36 cellular contexts compared by ENCODE assay signal in genomic region chr2:220005362-220005761, GRCh38.
"Had no signal": no experiment of that assay in that cellular context is flagged by ENCODE, and none has a peak within 500 bp of the region (broad histone marks: within the 10 kb centered on the region; RNA-seq: fewer than 3 reads in every experiment).

No MANE protein-coding gene starts in this region.

- H3K9me3 ChIP-seq: adrenal gland, body of pancreas, breast epithelium had no signal

- H3K27ac ChIP-seq: brain microvascular endothelial cell, VCaP had no signal

- FAIRE-seq: astrocyte, TTC549 had no signal

- H3K9me3 Mint-ChIP-seq: activated CD4-positive, alpha-beta memory T cell treated with anti-CD3 and anti-CD28 coated beads for 36 hours; activated CD4-positive, alpha-beta T cell treated with anti-CD3 and anti-CD28 coated beads, Interleukin-2, amount 10 ng/mL, durations not matched to agents 24 days and 14 days; activated CD8-positive, alpha-beta T cell treated with anti-CD3 and anti-CD28 coated beads for 36 hours; activated naive CD8-positive, alpha-beta T cell treated with anti-CD3 and anti-CD28 coated beads for 36 hours; activated T-cell treated with anti-CD3 and anti-CD28 coated beads, Interleukin-2, amount 50 U/mL, for 4 hours; activated T-cell treated with anti-CD3 and anti-CD28 coated beads, Interleukin-2, amount 50 U/mL, for 72 hours; activated T-helper 1 cell treated with anti-CD3 and anti-CD28 coated beads, Interleukin-12 subunit alpha, Interleukin-12 subunit beta, Interleukin-2, Interleukin-4 antibody, amounts not matched to agents 30 ng/mL and 10 ng/mL and 1 ng/mL, durations not matched to agents 14 hours and 24 hours and 36 hours; T-helper 1 cell treated with Interleukin-12 subunit alpha and Interleukin-12 subunit beta and Interleukin-4 antibody, amounts not matched to agents 30 μg/mL and 1 μg/mL, for 36 hours; T-helper 2 cell treated with Interferon-gamma antibody and Interleukin-4, amounts not matched to agents 5 μg/mL and 100 μg/mL, for 36 hours had no signal

- H3K27me3 ChIP-seq: adrenal gland, body of pancreas, brain microvascular endothelial cell, breast epithelium had no signal

- H3K36me3 ChIP-seq: adrenal gland, brain microvascular endothelial cell, breast epithelium had no signal

- H3K4me1 Mint-ChIP-seq: activated B cell treated with CpG ODN at 0.5 μM for 24 hours; activated CD4-positive, alpha-beta T cell treated with anti-CD3 and anti-CD28 coated beads, Interleukin-2, amount 10 ng/mL, durations not matched to agents 24 days and 14 days; activated naive CD8-positive, alpha-beta T cell treated with anti-CD3 and anti-CD28 coated beads for 36 hours; activated T-helper 17 cell treated with anti-CD3 and anti-CD28 coated beads, Interleukin-2, amount 50 U/mL, for 72 hours had no signal

- H3K36me3 Mint-ChIP-seq: activated CD4-positive, alpha-beta memory T cell treated with anti-CD3 and anti-CD28 coated beads for 36 hours; activated naive CD4-positive, alpha-beta T cell treated with anti-CD3 and anti-CD28 coated beads, Interleukin-2, amount 50 U/mL, for 72 hours; activated naive CD8-positive, alpha-beta T cell treated with anti-CD3 and anti-CD28 coated beads for 36 hours had no signal

- H3K27me3 Mint-ChIP-seq: activated B cell treated with CpG ODN at 0.5 μM for 24 hours; activated CD4-positive, alpha-beta memory T cell treated with anti-CD3 and anti-CD28 coated beads for 36 hours; activated CD4-positive, alpha-beta T cell treated with anti-CD3 and anti-CD28 coated beads, Interleukin-2, amount 10 ng/mL, durations not matched to agents 24 days and 14 days; activated CD8-positive, alpha-beta T cell treated with anti-CD3 and anti-CD28 coated beads for 36 hours; activated naive CD8-positive, alpha-beta T cell treated with anti-CD3 and anti-CD28 coated beads for 36 hours had no signal

- ATAC-seq: activated CD8-positive, alpha-beta T cell treated with anti-CD3 and anti-CD28 coated beads for 36 hours; activated naive CD4-positive, alpha-beta T cell treated with anti-CD3 and anti-CD28 coated beads, Interleukin-2, amount 50 U/mL, for 72 hours; activated T-cell treated with anti-CD3 and anti-CD28 coated beads, Interleukin-2, amount 50 U/mL, for 4 hours; activated T-cell treated with anti-CD3 and anti-CD28 coated beads, Interleukin-2, amount 50 U/mL, for 72 hours; activated T-helper 17 cell treated with anti-CD3 and anti-CD28 coated beads, Interleukin-2, amount 50 U/mL, for 72 hours; body of pancreas had no signal

- H3K4me3 ChIP-seq: adrenal gland, body of pancreas, breast epithelium had no signal

- DNase-seq: activated B cell treated with CpG ODN at 0.5 μM for 24 hours; activated CD4-positive, alpha-beta memory T cell treated with anti-CD3 and anti-CD28 coated beads for 36 hours; activated CD4-positive, alpha-beta T cell treated with anti-CD3 and anti-CD28 coated beads for 4 hours; activated CD4-positive, alpha-beta T cell treated with anti-CD3 and anti-CD28 coated beads, Interleukin-2, amount 10 ng/mL, durations not matched to agents 24 days and 14 days; activated CD4-positive, alpha-beta T cell treated with anti-CD3 and anti-CD28 coated beads, Interleukin-2, amount 50 U/mL, for 1 hour; activated CD4-positive, alpha-beta T cell treated with anti-CD3 and anti-CD28 coated beads, Interleukin-2, amount 50 U/mL, for 4 hours; activated CD4-positive, CD25-positive, alpha-beta regulatory T cell treated with anti-CD3 and anti-CD28 coated beads, Interleukin-2, amount 50 U/mL, for 72 hours; activated CD8-positive, alpha-beta memory T cell treated with anti-CD3 and anti-CD28 coated beads, Interleukin-2, amount 50 U/mL, for 4 hours; activated CD8-positive, alpha-beta T cell treated with anti-CD3 and anti-CD28 coated beads for 36 hours; activated effector memory CD4-positive, alpha-beta T cell treated with anti-CD3 and anti-CD28 coated beads, Interleukin-2, amount 50 U/mL, for 16 hours; activated gamma-delta T cell treated with Interleukin-2 at 50 U/mL for 16 hours; activated naive CD4-positive, alpha-beta T cell treated with anti-CD3 and anti-CD28 coated beads, Interleukin-2, amount 50 U/mL, for 16 hours; activated naive CD4-positive, alpha-beta T cell treated with Interleukin-2 at 50 U/mL for 16 hours; activated naive CD8-positive, alpha-beta T cell treated with anti-CD3 and anti-CD28 coated beads for 36 hours; activated T-cell treated with anti-CD3 and anti-CD28 coated beads for 4 hours; activated T-cell treated with anti-CD3 and anti-CD28 coated beads, Interleukin-2, amount 50 U/mL, for 1 hour; activated T-cell treated with anti-CD3 and anti-CD28 coated beads, Interleukin-2, amount 50 U/mL, for 4 hours; activated T-cell treated with anti-CD3 and anti-CD28 coated beads, Interleukin-2, amount 50 U/mL, for 72 hours; amniotic stem cell; aorta; body of pancreas; brain microvascular endothelial cell; central memory CD4-positive, alpha-beta T cell; T-helper 1 cell; T-helper 2 cell; T-helper 9 cell had no signal

- H3K4me3 Mint-ChIP-seq: activated B cell treated with CpG ODN at 0.5 μM for 24 hours; activated CD4-positive, alpha-beta memory T cell treated with anti-CD3 and anti-CD28 coated beads for 36 hours; activated CD4-positive, alpha-beta T cell treated with anti-CD3 and anti-CD28 coated beads, Interleukin-2, amount 10 ng/mL, durations not matched to agents 24 days and 14 days; activated CD8-positive, alpha-beta T cell treated with anti-CD3 and anti-CD28 coated beads for 36 hours; activated naive CD8-positive, alpha-beta T cell treated with anti-CD3 and anti-CD28 coated beads for 36 hours; activated T-cell treated with anti-CD3 and anti-CD28 coated beads, Interleukin-2, amount 50 U/mL, for 4 hours; activated T-cell treated with anti-CD3 and anti-CD28 coated beads, Interleukin-2, amount 50 U/mL, for 72 hours; activated T-helper 1 cell treated with anti-CD3 and anti-CD28 coated beads, Interleukin-12 subunit alpha, Interleukin-12 subunit beta, Interleukin-2, Interleukin-4 antibody, amounts not matched to agents 30 ng/mL and 10 ng/mL and 1 ng/mL, durations not matched to agents 14 hours and 24 hours and 36 hours; activated T-helper 17 cell treated with anti-CD3 and anti-CD28 coated beads, Interleukin-2, amount 50 U/mL, for 72 hours; T-helper 1 cell treated with Interleukin-12 subunit alpha and Interleukin-12 subunit beta and Interleukin-4 antibody, amounts not matched to agents 30 μg/mL and 1 μg/mL, for 36 hours; T-helper 2 cell treated with Interferon-gamma antibody and Interleukin-4, amounts not matched to agents 5 μg/mL and 100 μg/mL, for 36 hours had no signal

- H3K27ac Mint-ChIP-seq: activated B cell treated with CpG ODN at 0.5 μM for 24 hours; activated CD4-positive, alpha-beta memory T cell treated with anti-CD3 and anti-CD28 coated beads for 36 hours; activated CD4-positive, alpha-beta T cell treated with anti-CD3 and anti-CD28 coated beads, Interleukin-2, amount 10 ng/mL, durations not matched to agents 24 days and 14 days; activated CD8-positive, alpha-beta T cell treated with anti-CD3 and anti-CD28 coated beads for 36 hours; activated naive CD4-positive, alpha-beta T cell treated with anti-CD3 and anti-CD28 coated beads, Interleukin-2, amount 50 U/mL, for 72 hours; activated naive CD8-positive, alpha-beta T cell treated with anti-CD3 and anti-CD28 coated beads for 36 hours; activated T-cell treated with anti-CD3 and anti-CD28 coated beads, Interleukin-2, amount 50 U/mL, for 72 hours; activated T-helper 1 cell treated with anti-CD3 and anti-CD28 coated beads, Interleukin-12 subunit alpha, Interleukin-12 subunit beta, Interleukin-2, Interleukin-4 antibody, amounts not matched to agents 30 ng/mL and 10 ng/mL and 1 ng/mL, durations not matched to agents 14 hours and 24 hours and 36 hours; activated T-helper 17 cell treated with anti-CD3 and anti-CD28 coated beads, Interleukin-2, amount 50 U/mL, for 72 hours; T-helper 1 cell treated with Interleukin-12 subunit alpha and Interleukin-12 subunit beta and Interleukin-4 antibody, amounts not matched to agents 30 μg/mL and 1 μg/mL, for 36 hours; T-helper 2 cell treated with Interferon-gamma antibody and Interleukin-4, amounts not matched to agents 5 μg/mL and 100 μg/mL, for 36 hours had no signal

- H3K4me1 ChIP-seq: breast epithelium had no signal
